In genomic region chr1:220992705-220993052, GRCh38 we compare ENCODE assay signal across 1 cellular context.
TF ChIP-seq lines count a peak whose summit lies in the region.

No MANE protein-coding gene starts in this region.

TF ChIP-seq in H1, 55 proteins besides CTCF, POLR2A, EP300 and RAD21:
- peak; percentile 51; the same call in 1 of the 2 replicates for TF ChIP-seq E2F6 (IDR thresholded peaks at IDR 0.05)
- TF ChIP-seq ASH2L (IDR thresholded peaks at IDR 0.05; ENCODE audit: low read length), result no peak
- TF ChIP-seq MAX (IDR thresholded peaks at IDR 0.05), result peak; percentile 56
